In the genomic region with DNA sequence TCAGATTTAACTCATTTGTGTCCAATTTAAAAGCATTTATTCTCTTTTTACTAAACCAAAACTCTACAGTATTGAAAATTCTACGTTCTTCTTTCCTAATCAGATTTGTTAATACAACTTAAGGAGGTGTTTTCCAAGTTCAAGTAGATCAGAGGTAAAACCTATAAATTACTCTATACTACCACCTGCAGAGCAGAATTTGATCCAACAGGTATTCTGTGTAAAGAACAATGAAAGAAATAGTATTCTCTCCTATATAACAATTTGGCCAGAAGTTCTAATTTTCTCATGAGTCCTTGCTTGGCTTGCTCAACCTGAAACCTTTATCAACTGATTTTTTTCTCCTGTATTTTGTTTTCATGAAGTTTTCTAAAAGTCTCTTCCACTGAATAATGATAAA, we compare ENCODE assay signal across 11 cellular contexts. TPM values are rescaled to one million over a fixed set of nuclear protein-coding genes. Genes with fewer than 3 reads are reported as not detected.
DNase-seq lines count a peak whose midpoint lies in the region; TF ChIP-seq lines count a peak whose summit lies in the region.
"Had no signal": no experiment of that assay in that cellular context is flagged by ENCODE, and none has a peak within 500 bp of the region (broad histone marks: within the 10 kb centered on the region; RNA-seq: fewer than 3 reads in every experiment).

No MANE protein-coding gene starts in this region.

- H3K27me3 ChIP-seq in hepatocyte (no peaks in the 10 kb centered on the region), testis (no peaks in the 10 kb centered on the region)

- no peaks in the 10 kb centered on the region for H4K20me1 ChIP-seq in hepatocyte (ENCODE audit: insufficient read depth, poor library complexity, severe bottlenecking)

- peak overlapping the region; percentile 66 for H3K27ac ChIP-seq in KOPT-K1 (ENCODE audit: low read depth, low read length, poor library complexity, severe bottlenecking)
- H3K27ac ChIP-seq in angular gyrus (ENCODE audit: low read depth, low read length), result peak overlapping the region; percentile 96
- peak overlapping the region; percentile 88 for H3K27ac ChIP-seq in hepatocyte
- H3K27ac ChIP-seq in testis, result peak overlapping the region; percentile 21 to 57

- TF ChIP-seq CTCF in hepatocyte (IDR thresholded peaks at IDR 0.05; ENCODE audit: poor library complexity) (no peak), testis (IDR thresholded peaks at IDR 0.05) (no peak)

- intact Hi-C loops in testis (cut with DNase I; ENCODE audit: low total_unique reads) (no loop called here), posterior vena cava (cut with DNase I) (no loop called here)

- DNase-seq in hepatocyte (ENCODE audit: low spot score) (no peak), testis (no peak), posterior vena cava (ENCODE audit: low spot score) (no peak), activated gamma-delta T cell treated with Interleukin-2 at 50 U/mL for 16 hours (no peak), mucosa of gallbladder (ENCODE audit: low spot score) (no peak)
- DNase-seq: activated CD4-positive, alpha-beta T cell treated with anti-CD3 and anti-CD28 coated beads, Interleukin-2, amount 10 ng/mL, durations not matched to agents 7 days and 5 days; CD8-positive, alpha-beta memory T cell; erythroblast; Karpas-422 had no signal

- H3K9me3 ChIP-seq in KOPT-K1 (ENCODE audit: insufficient read depth, low read length, poor library complexity, severe bottlenecking) (no peaks in the 10 kb centered on the region), hepatocyte (ENCODE audit: low read depth) (no peaks in the 10 kb centered on the region), testis (no peaks in the 10 kb centered on the region)

- H3K36me3 ChIP-seq in KOPT-K1 (ENCODE audit: insufficient read depth, low read length), result no peaks in the 10 kb centered on the region
- no peaks in the 10 kb centered on the region for H3K36me3 ChIP-seq in hepatocyte (replicated peaks; ENCODE audit: insufficient read depth, low read depth)
- no peaks in the 10 kb centered on the region for H3K36me3 ChIP-seq in testis (ENCODE audit: low read depth, missing control alignments)

- peak overlapping the region; percentile 48 for H3K4me2 ChIP-seq in hepatocyte

- TF ChIP-seq POLR2A in testis (IDR thresholded peaks at IDR 0.05), result no peak

- 78% methylated on average over 1 of the region's 1 CpG for WGBS in hepatocyte (ENCODE audit: low lambda C conversion rate, missing lambda C conversion rate)
- 88 to 90% methylated on average over 1 of the region's 1 CpG for WGBS in testis, 2 donors

- H2AFZ ChIP-seq in hepatocyte, result no peak overlapping the region

- H3K4me3 ChIP-seq in hepatocyte (no peak overlapping the region), testis (no peak overlapping the region)

- H3K79me2 ChIP-seq in hepatocyte, result peaks cover 53% of the 10 kb centered on the region

- H3K4me1 ChIP-seq in hepatocyte (ENCODE audit: insufficient read depth), result peaks cover 30% of the 10 kb centered on the region
- H3K4me1 ChIP-seq in testis, result peaks cover 9% of the 10 kb centered on the region

- no peaks in the 10 kb centered on the region for H3K9me2 ChIP-seq in hepatocyte (replicated peaks; ENCODE audit: insufficient read depth)

RNA-seq across cellular contexts. Expression of a gene that starts 28.5 kb away (rescaled TPM):
- total RNA-seq in hepatocyte (369 and 396 TPM in 2 replicates), testis (100 to 1,000 TPM; 175 to 221 TPM), posterior vena cava (100 to 1,000 TPM; 473 to 630 TPM), mucosa of gallbladder (236 TPM)
- polyA plus RNA-seq in hepatocyte (103 and 131 TPM in 2 replicates), testis (ENCODE audit: insufficient read depth, low read depth, low replicate concordance) (94.8 TPM)

Comparison
In these comparisons a context has a peak if more than half of its experiments do, and no peak if none do; other contexts are left out.
1. H3K27ac ChIP-seq: peak in every context shown above with its lines; median percentile 96 in angular gyrus; 88 in hepatocyte; 66 in KOPT-K1; 39 in testis.